In the genomic region with DNA sequence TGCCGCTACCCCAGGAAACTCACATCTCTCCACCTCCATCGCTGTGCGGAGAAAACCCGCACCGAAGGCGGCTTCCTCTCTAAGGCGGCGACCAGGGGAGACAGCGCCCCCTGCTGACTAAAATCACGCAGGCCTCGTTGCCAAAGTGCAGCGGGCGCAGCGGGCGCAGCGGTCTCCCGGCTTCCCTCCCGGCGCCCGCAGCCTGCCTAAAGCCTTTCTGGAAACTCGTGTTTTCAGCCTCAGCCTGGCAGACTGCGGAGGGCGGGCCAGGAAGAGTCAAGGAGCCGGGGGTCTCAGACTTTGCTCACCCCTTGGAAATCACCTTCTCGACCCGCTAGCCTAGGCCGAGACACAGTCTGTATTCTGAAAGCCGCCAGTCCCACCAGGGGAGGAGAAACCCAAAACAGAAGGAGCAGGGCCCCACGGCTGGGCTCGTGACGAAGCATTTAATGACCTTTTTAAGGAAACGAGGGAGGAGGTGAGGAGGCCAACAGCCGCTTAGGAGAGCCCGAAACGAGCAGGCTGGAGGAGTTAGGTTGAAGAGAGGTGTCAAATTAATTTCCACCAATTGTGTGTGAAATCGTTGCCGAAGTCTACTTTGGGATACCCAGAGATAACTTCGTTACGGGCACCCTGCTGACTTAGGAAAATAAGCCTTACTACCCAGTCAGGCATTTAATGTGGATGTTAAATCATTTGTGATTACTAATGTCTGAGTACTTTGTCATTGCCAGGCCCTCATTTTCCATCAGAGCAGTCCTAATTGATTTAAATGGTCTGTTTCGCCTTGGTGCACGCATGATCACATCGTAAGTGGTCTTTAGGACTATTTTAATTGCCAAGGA, we compare ENCODE assay signal across 8 cellular contexts. TPM values are rescaled to one million over a fixed set of nuclear protein-coding genes. Genes with fewer than 3 reads are reported as not detected.
DNase-seq lines count a peak whose midpoint lies in the region; ATAC-seq, FAIRE-seq and TF ChIP-seq lines count a peak whose summit lies in the region.

No MANE protein-coding gene starts in this region.

- H3K27me3 ChIP-seq in H9 (ENCODE audit: insufficient read depth, low read length) (peaks cover 55% of the 10 kb centered on the region), foreskin keratinocyte (peaks cover 73% of the 10 kb centered on the region), parathyroid adenoma (ENCODE audit: control insufficient read depth, insufficient read depth, low read length) (peaks cover 20% of the 10 kb centered on the region)

- DNase-seq in DMS79 (lab: John Stamatoyannopoulos, UW) (peak; percentile 26), H9 (peak; percentile 89), NCI-H2227 treated with DMSO at 0.1 percent for 48 hours (lab: John Stamatoyannopoulos, UW) (peak; percentile 36), foreskin keratinocyte (no peak), urothelium cell line (ENCODE audit: low spot score) (peak; percentile 23), NCI-H774 (lab: John Stamatoyannopoulos, UW) (no peak)
- DNase-seq in activated T-cell treated with anti-CD3 and anti-CD28 coated beads, Interleukin-2, amount 50 U/mL, for 24 hours, result peak; percentile 74

- no peak overlapping the region for H3T11ph ChIP-seq in H9 (ENCODE audit: low read length)

- no peaks in the 10 kb centered on the region for H3K79me1 ChIP-seq in H9 (ENCODE audit: insufficient read depth, low read depth, low read length, poor library complexity, severe bottlenecking)

- TF ChIP-seq CTCF in H9 (conservative IDR thresholded peaks at IDR 0.05), result peak; percentile 97
- TF ChIP-seq CTCF in foreskin keratinocyte (conservative IDR thresholded peaks at IDR 0.05), result peak; percentile 75
- TF ChIP-seq CTCF in parathyroid adenoma (IDR thresholded peaks at IDR 0.05), result peak; percentile 14

- H3K9me3 Mint-ChIP-seq in H9, result no peaks in the 10 kb centered on the region; a peak in 1 of 5 replicates
- no peaks in the 10 kb centered on the region for H3K9me3 Mint-ChIP-seq in activated T-cell treated with anti-CD3 and anti-CD28 coated beads, Interleukin-2, amount 50 U/mL, for 24 hours

- peaks cover 81% of the 10 kb centered on the region for H3K27me3 Mint-ChIP-seq in H9 (ENCODE audit: low read depth)
- peaks cover 85% of the 10 kb centered on the region for H3K27me3 Mint-ChIP-seq in activated T-cell treated with anti-CD3 and anti-CD28 coated beads, Interleukin-2, amount 50 U/mL, for 24 hours

- H3K9ac ChIP-seq in H9 (ENCODE audit: extremely low read depth, insufficient read length, low read length), result no peak overlapping the region
- no peak overlapping the region for H3K9ac ChIP-seq in parathyroid adenoma

- H3K4ac ChIP-seq in H9 (ENCODE audit: low read depth, low read length), result no peak overlapping the region

- peak; percentile 69 for ATAC-seq in foreskin keratinocyte

- H3K4me3 ChIP-seq in parathyroid adenoma (ENCODE audit: low read depth, low read length), result no peak overlapping the region

- no peak overlapping the region for H2BK15ac ChIP-seq in H9 (ENCODE audit: low read depth, low read length)

- no peak overlapping the region for H2BK5ac ChIP-seq in H9 (ENCODE audit: insufficient read length, low read length)

- FAIRE-seq in urothelium cell line (lab: Jason Lieb, UNC), result no peak

- peaks cover 50 to 55% of the 10 kb centered on the region in 2 experiments for H3K4me1 Mint-ChIP-seq in H9
- H3K4me1 Mint-ChIP-seq in activated T-cell treated with anti-CD3 and anti-CD28 coated beads, Interleukin-2, amount 50 U/mL, for 24 hours (ENCODE audit: low read depth), result peaks cover 11% of the 10 kb centered on the region

- no peaks in the 10 kb centered on the region for H3K36me3 ChIP-seq in parathyroid adenoma (ENCODE audit: control insufficient read depth, insufficient read depth, low read length)

- no peaks in the 10 kb centered on the region for H3K9me3 ChIP-seq in H9 (ENCODE audit: control insufficient read depth, low read depth, low read length)
- H3K9me3 ChIP-seq in parathyroid adenoma (ENCODE audit: control insufficient read depth, low read length), result no peaks in the 10 kb centered on the region

- H2BK20ac ChIP-seq in H9 (ENCODE audit: low read depth, low read length, poor library complexity, severe bottlenecking), result no peak overlapping the region

- H3K4me2 ChIP-seq in H9 (ENCODE audit: insufficient read depth, insufficient read length, low read length) (peak overlapping the region; percentile 63), parathyroid adenoma (ENCODE audit: low read length) (no peak overlapping the region)

- H3K14ac ChIP-seq in H9 (ENCODE audit: insufficient read depth, low read length), result no peak overlapping the region

- H3K4me1 ChIP-seq in H9 (ENCODE audit: insufficient read depth, low read length) (peaks cover 5% of the 10 kb centered on the region; the same call in 1 of the 2 replicates), foreskin keratinocyte (no peaks in the 10 kb centered on the region), parathyroid adenoma (no peaks in the 10 kb centered on the region)

- no peak overlapping the region for H3K27ac ChIP-seq in H9 (ENCODE audit: insufficient read length, low read depth, low read length)
- no peak overlapping the region for H3K27ac ChIP-seq in foreskin keratinocyte
- H3K27ac ChIP-seq in parathyroid adenoma, result no peak overlapping the region

- WGBS in H9 (ENCODE audit: extremely low coverage, insufficient read length, low lambda C conversion rate), result no CpG with 5 or more reads among the region's 42 CpGs

- H4K20me1 ChIP-seq in H9 (ENCODE audit: control insufficient read depth, insufficient read depth, insufficient read length), result no peaks in the 10 kb centered on the region

- peaks cover 20% of the 10 kb centered on the region for H3K23me2 ChIP-seq in H9 (ENCODE audit: insufficient read length, low read depth, low read length, poor library complexity, severe bottlenecking)

- H3K23ac ChIP-seq in H9 (ENCODE audit: insufficient read length, low read depth, low read length), result no peak overlapping the region

- H3K79me2 ChIP-seq in H9 (ENCODE audit: insufficient read depth, low read length) (no peaks in the 10 kb centered on the region), parathyroid adenoma (no peaks in the 10 kb centered on the region)

- no peak overlapping the region for H4K5ac ChIP-seq in H9 (ENCODE audit: insufficient read length, low read depth, low read length)

- no peak overlapping the region for H2BK120ac ChIP-seq in H9 (ENCODE audit: low read depth, low read length, poor library complexity, severe bottlenecking)

- no peak overlapping the region for H4K8ac ChIP-seq in H9 (replicated peaks; ENCODE audit: insufficient read length, low read depth, low read length)

- no peak overlapping the region for H4K91ac ChIP-seq in H9 (ENCODE audit: insufficient read length, low read depth, low read length)

- no peak overlapping the region for H2AFZ ChIP-seq in H9 (ENCODE audit: low read length)
- H2AFZ ChIP-seq in parathyroid adenoma, result no peak overlapping the region

- H3K4me3 Mint-ChIP-seq in H9, result peak overlapping the region; percentile 60 to 78
- peak overlapping the region; percentile 25 for H3K4me3 Mint-ChIP-seq in activated T-cell treated with anti-CD3 and anti-CD28 coated beads, Interleukin-2, amount 50 U/mL, for 24 hours

- H3K56ac ChIP-seq in H9 (ENCODE audit: insufficient read length, low read depth, low read length), result no peak overlapping the region

- H2BK12ac ChIP-seq in H9 (ENCODE audit: insufficient read length, low read depth, low read length), result no peak overlapping the region

- H3K27ac Mint-ChIP-seq in H9, result peak overlapping the region in 1 of 3 experiments; percentile 66; a peak in 2 of 7 replicates
- no peak overlapping the region for H3K27ac Mint-ChIP-seq in activated T-cell treated with anti-CD3 and anti-CD28 coated beads, Interleukin-2, amount 50 U/mL, for 24 hours

- no peaks in the 10 kb centered on the region; a peak in 1 of 7 replicates for H3K36me3 Mint-ChIP-seq in H9 (ENCODE audit: insufficient read depth in 1 of 3, low read depth in 3 of 3)
- no peaks in the 10 kb centered on the region for H3K36me3 Mint-ChIP-seq in activated T-cell treated with anti-CD3 and anti-CD28 coated beads, Interleukin-2, amount 50 U/mL, for 24 hours (ENCODE audit: low read depth)

- H3K18ac ChIP-seq in H9 (ENCODE audit: insufficient read length, low read depth, low read length), result no peak overlapping the region

- no peak overlapping the region for H2AK5ac ChIP-seq in H9 (ENCODE audit: insufficient read length, low read length)

RNA-seq across cellular contexts. Expression of gene FOXB2, which starts 7.3 kb away (rescaled TPM):
- total RNA-seq in H9 (2021) (7.8 and 8.4 TPM in 2 replicates), foreskin keratinocyte (not detected in 2 replicates)
- not detected in 2 replicates for polyA plus RNA-seq in foreskin keratinocyte

Comparison
In these comparisons a context has a peak if more than half of its experiments do, and no peak if none do; other contexts are left out.
1. DNase-seq: peak in DMS79 (single experiment), H9 (single experiment), NCI-H2227 treated with DMSO at 0.1 percent for 48 hours (single experiment), activated T-cell treated with anti-CD3 and anti-CD28 coated beads, Interleukin-2, amount 50 U/mL, for 24 hours (single experiment) and urothelium cell line (single experiment); none in foreskin keratinocyte (0 of 2) and NCI-H774 (single experiment).
2. CTCF ChIP-seq: peak in every context shown above with its lines; median percentile 97 in H9; 75 in foreskin keratinocyte; 14 in parathyroid adenoma.